Comparison of ENCODE assay signal across 8 cellular contexts in the genomic region with DNA sequence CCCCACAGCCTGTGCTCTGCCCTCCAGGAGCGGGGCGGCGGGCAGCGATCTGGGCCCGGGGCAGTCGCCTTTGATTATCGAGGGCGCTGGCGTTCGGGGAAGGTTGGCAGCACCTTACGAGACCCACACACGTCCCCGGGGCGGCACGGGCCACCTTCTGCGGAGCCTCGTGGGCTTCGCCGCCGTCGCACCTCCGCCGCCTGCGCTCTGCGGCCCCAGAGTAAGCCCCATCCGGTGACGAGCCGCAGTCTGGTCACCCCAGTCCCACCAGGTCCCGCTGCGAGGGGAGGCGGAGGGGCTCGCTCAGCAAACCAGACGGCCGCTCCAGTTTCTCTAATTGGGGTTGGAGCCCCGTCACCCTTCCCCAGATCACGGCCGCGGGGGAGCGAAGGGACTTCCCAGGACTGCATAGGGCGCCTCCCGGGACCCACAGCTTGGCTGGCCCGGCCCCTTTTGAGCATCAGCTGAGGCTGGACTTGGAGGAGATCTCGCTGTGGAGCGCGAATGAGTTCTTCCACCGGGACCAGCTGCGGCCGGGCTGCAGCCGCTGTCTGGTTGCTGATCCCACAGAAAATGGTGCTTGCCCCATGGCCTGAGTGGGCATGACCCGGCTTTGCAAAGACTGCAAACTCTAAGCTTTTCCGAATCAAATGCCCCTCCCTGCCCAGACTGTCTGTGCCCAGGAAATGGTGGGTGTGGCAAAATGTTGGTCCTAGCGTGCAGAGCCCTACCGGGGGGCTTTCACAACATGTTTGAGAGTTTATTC. TPM values are rescaled to one million over a fixed set of nuclear protein-coding genes. Genes with fewer than 3 reads are reported as not detected.
A peak's percentile ranks its signal among the peaks of the same experiment; 100 is the strongest.
DNase-seq lines count a peak whose midpoint lies in the region; ATAC-seq and TF ChIP-seq lines count a peak whose summit lies in the region.

No MANE protein-coding gene starts in this region.

- H3K27ac Mint-ChIP-seq in IgD-negative memory B cell (no peak overlapping the region), mesothelial cell of epicardium (no peak overlapping the region)
- H3K27ac Mint-ChIP-seq in activated CD4-positive, alpha-beta memory T cell treated with anti-CD3 and anti-CD28 coated beads for 36 hours = no peak overlapping the region
- peak overlapping the region in 1 of 2 donors; percentile 93 for H3K27ac Mint-ChIP-seq in effector memory CD8-positive, alpha-beta T cell
- H3K27ac Mint-ChIP-seq in stimulated activated memory B cell treated with anti-CD40 and anti-IgM and Interleukin-4, amounts not matched to agents 10 μg/mL and 1 μg/mL and 100 μg/mL, for 72 hours = peak overlapping the region; percentile 82

- H3K4me3 Mint-ChIP-seq in IgD-negative memory B cell (peak overlapping the region; percentile 67 to 94 (median 85)), mesothelial cell of epicardium (peak overlapping the region; percentile 66)
- H3K4me3 Mint-ChIP-seq in activated CD4-positive, alpha-beta memory T cell treated with anti-CD3 and anti-CD28 coated beads for 36 hours = peak overlapping the region; percentile 69
- H3K4me3 Mint-ChIP-seq in effector memory CD8-positive, alpha-beta T cell = peak overlapping the region; percentile 87
- H3K4me3 Mint-ChIP-seq in stimulated activated memory B cell treated with anti-CD40 and anti-IgM and Interleukin-4, amounts not matched to agents 10 μg/mL and 1 μg/mL and 100 μg/mL, for 72 hours = peak overlapping the region; percentile 86

- intact Hi-C loops in activated CD4-positive, alpha-beta memory T cell treated with anti-CD3 and anti-CD28 coated beads for 36 hours (cut with micrococcal nuclease) = loop anchor here (1.0 to 5.0 kb wide), 2 partner anchors 26 to 42 kb away; no protein-coding TSS in a partner anchor

- no peaks in the 10 kb centered on the region for H3K9me3 Mint-ChIP-seq in IgD-negative memory B cell
- no peaks in the 10 kb centered on the region for H3K9me3 Mint-ChIP-seq in activated CD4-positive, alpha-beta memory T cell treated with anti-CD3 and anti-CD28 coated beads for 36 hours
- no peaks in the 10 kb centered on the region for H3K9me3 Mint-ChIP-seq in effector memory CD8-positive, alpha-beta T cell
- no peaks in the 10 kb centered on the region for H3K9me3 Mint-ChIP-seq in mesothelial cell of epicardium
- H3K9me3 Mint-ChIP-seq in stimulated activated memory B cell treated with anti-CD40 and anti-IgM and Interleukin-4, amounts not matched to agents 10 μg/mL and 1 μg/mL and 100 μg/mL, for 72 hours = no peaks in the 10 kb centered on the region

- no peaks in the 10 kb centered on the region for H3K36me3 Mint-ChIP-seq in IgD-negative memory B cell
- no peaks in the 10 kb centered on the region for H3K36me3 Mint-ChIP-seq in activated CD4-positive, alpha-beta memory T cell treated with anti-CD3 and anti-CD28 coated beads for 36 hours
- H3K36me3 Mint-ChIP-seq in effector memory CD8-positive, alpha-beta T cell (ENCODE audit: insufficient read depth) = no peaks in the 10 kb centered on the region
- no peaks in the 10 kb centered on the region for H3K36me3 Mint-ChIP-seq in mesothelial cell of epicardium
- no peaks in the 10 kb centered on the region for H3K36me3 Mint-ChIP-seq in stimulated activated memory B cell treated with anti-CD40 and anti-IgM and Interleukin-4, amounts not matched to agents 10 μg/mL and 1 μg/mL and 100 μg/mL, for 72 hours

- CTCF ChIA-PET in activated CD4-positive, alpha-beta memory T cell treated with anti-CD3 and anti-CD28 coated beads for 36 hours (lab: Charles Lee) = interaction anchor here (0.8 to 1.6 kb wide), 3 partner anchors 26 to 36 kb away, joined by 3 to 4 read pairs (median 3); no protein-coding TSS in a partner anchor

- peaks cover 0 to 10% (median 9%) of the 10 kb centered on the region in 3 donors for H3K4me1 Mint-ChIP-seq in IgD-negative memory B cell
- H3K4me1 Mint-ChIP-seq in activated CD4-positive, alpha-beta memory T cell treated with anti-CD3 and anti-CD28 coated beads for 36 hours (ENCODE audit: low read depth) = peaks cover 26% of the 10 kb centered on the region
- peaks cover 28 to 30% of the 10 kb centered on the region in 2 donors for H3K4me1 Mint-ChIP-seq in effector memory CD8-positive, alpha-beta T cell (ENCODE audit: low read depth in 2 of 2)
- peaks cover 15% of the 10 kb centered on the region for H3K4me1 Mint-ChIP-seq in mesothelial cell of epicardium
- peaks cover 24% of the 10 kb centered on the region for H3K4me1 Mint-ChIP-seq in stimulated activated memory B cell treated with anti-CD40 and anti-IgM and Interleukin-4, amounts not matched to agents 10 μg/mL and 1 μg/mL and 100 μg/mL, for 72 hours

- POLR2A ChIA-PET in activated CD4-positive, alpha-beta memory T cell treated with anti-CD3 and anti-CD28 coated beads for 36 hours (lab: Charles Lee) = interaction anchor here (1.0 to 2.0 kb wide), 2 partner anchors 32 to 103 kb away, joined by 3 to 5 read pairs; a partner anchor contains a TSS

- H3K27me3 Mint-ChIP-seq in IgD-negative memory B cell (peaks cover 6% of the 10 kb centered on the region), mesothelial cell of epicardium (ENCODE audit: low read depth) (peaks cover 29% of the 10 kb centered on the region)
- peaks cover 20% of the 10 kb centered on the region for H3K27me3 Mint-ChIP-seq in activated CD4-positive, alpha-beta memory T cell treated with anti-CD3 and anti-CD28 coated beads for 36 hours
- no peaks in the 10 kb centered on the region for H3K27me3 Mint-ChIP-seq in effector memory CD8-positive, alpha-beta T cell
- no peaks in the 10 kb centered on the region for H3K27me3 Mint-ChIP-seq in stimulated activated memory B cell treated with anti-CD40 and anti-IgM and Interleukin-4, amounts not matched to agents 10 μg/mL and 1 μg/mL and 100 μg/mL, for 72 hours

- ATAC-seq in GM21619 (IDR thresholded peaks at IDR 0.05; ENCODE audit: unreplicated experiment) = peak; percentile 57
- ATAC-seq in effector memory CD8-positive, alpha-beta T cell (replicated peaks) = peak; percentile 73
- ATAC-seq in stimulated activated memory B cell treated with anti-CD40 and anti-IgM and Interleukin-4, amounts not matched to agents 10 μg/mL and 1 μg/mL and 100 μg/mL, for 72 hours = peak; percentile 83

- DNase-seq in EL (peak; percentile 73), mesothelial cell of epicardium (ENCODE audit: low spot score in 2 of 2, unreplicated experiment in 2 of 2) (peak; percentile 25 to 56), NCI-H1048 (lab: John Stamatoyannopoulos, UW) (no peak)
- peak; percentile 64 for DNase-seq in activated CD4-positive, alpha-beta memory T cell treated with anti-CD3 and anti-CD28 coated beads for 36 hours
- DNase-seq in effector memory CD8-positive, alpha-beta T cell = peak; percentile 43 to 66 (median 61)

- TF ChIP-seq CTCF in mesothelial cell of epicardium (IDR thresholded peaks at IDR 0.05; ENCODE audit: unreplicated experiment) = no peak

RNA-seq across cellular contexts. Expression of a gene that starts 0.6 kb away (rescaled TPM):
- polyA plus RNA-seq in IgD-negative memory B cell = 7.6 TPM
- total RNA-seq in activated CD4-positive, alpha-beta memory T cell treated with anti-CD3 and anti-CD28 coated beads for 36 hours = 10 to 100 TPM; 12.3 to 14.5 TPM
- total RNA-seq in mesothelial cell of epicardium = 17.1 to 19.4 TPM (median 19.2 TPM) in 3 replicates
